1 cellular context compared by ENCODE assay signal in the genomic region with DNA sequence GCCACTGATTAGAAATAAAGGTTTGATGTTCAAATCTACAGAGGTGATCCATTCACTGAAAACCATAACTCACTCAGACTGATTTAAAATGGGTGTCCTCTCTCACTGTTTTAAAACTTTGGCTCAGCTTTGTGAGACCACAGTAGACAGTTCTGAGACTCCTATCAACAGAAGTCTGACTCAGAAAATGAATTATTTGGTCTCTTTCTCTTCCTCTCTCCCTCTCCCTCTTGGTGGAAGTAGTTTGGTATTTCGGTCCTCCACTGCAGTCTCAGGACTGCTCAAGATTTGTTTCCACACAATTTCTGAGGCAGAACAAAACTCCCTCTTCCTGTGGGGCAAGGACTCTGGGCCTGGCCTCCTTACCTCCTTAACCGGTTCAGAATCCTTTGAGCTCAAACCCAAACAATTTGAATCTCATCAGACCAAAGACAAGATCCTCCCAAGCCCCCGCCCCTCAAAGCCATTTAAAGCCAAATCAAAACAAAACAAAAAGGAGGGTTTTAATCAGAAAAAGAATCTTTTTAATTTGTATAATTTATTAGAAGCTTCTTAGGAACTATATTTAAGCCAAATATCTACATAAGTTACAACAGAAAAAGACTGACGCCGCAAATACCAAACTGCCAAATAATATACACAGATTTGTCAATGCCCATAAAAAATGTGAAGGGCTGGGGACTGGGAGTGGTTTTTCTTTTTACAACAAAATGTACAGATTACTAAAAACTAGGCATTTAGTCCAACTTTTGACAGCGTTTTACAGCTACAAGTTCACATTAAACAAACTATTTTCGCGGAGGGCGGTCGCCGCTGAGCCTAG.
TF ChIP-seq lines count a peak whose summit lies in the region.

No MANE protein-coding gene starts in this region.

TF ChIP-seq in SK-N-SH, 30 proteins besides CTCF, POLR2A, EP300 and RAD21 (continued from another document):
- TF ChIP-seq TAF1 (IDR thresholded peaks at IDR 0.05; ENCODE audit: borderline replicate concordance, low read depth, low read length) (no peak), NFIC (IDR thresholded peaks at IDR 0.05; ENCODE audit: borderline replicate concordance) (no peak), ELF1 (IDR thresholded peaks at IDR 0.05) (no peak), RXRA (IDR thresholded peaks at IDR 0.05; ENCODE audit: borderline replicate concordance, low read depth) (no peak), FOXJ3 (CRISPR knock-in tag; IDR thresholded peaks at IDR 0.05) (no peak), GATA2 (CRISPR knock-in tag; IDR thresholded peaks at IDR 0.05) (no peak), MEF2A (IDR thresholded peaks at IDR 0.05; ENCODE audit: borderline replicate concordance, low read depth) (no peak), MXI1 (IDR thresholded peaks at IDR 0.05; ENCODE audit: low read depth, low read length) (no peak), CHD2 (IDR thresholded peaks at IDR 0.05; ENCODE audit: low read length, partially characterized antibody) (no peak), SIN3A (IDR thresholded peaks at IDR 0.05; ENCODE audit: borderline replicate concordance, low read depth, low read length) (no peak), FOXM1 (IDR thresholded peaks at IDR 0.05; ENCODE audit: low read depth) (no peak)
- TF ChIP-seq, protein P1, sequence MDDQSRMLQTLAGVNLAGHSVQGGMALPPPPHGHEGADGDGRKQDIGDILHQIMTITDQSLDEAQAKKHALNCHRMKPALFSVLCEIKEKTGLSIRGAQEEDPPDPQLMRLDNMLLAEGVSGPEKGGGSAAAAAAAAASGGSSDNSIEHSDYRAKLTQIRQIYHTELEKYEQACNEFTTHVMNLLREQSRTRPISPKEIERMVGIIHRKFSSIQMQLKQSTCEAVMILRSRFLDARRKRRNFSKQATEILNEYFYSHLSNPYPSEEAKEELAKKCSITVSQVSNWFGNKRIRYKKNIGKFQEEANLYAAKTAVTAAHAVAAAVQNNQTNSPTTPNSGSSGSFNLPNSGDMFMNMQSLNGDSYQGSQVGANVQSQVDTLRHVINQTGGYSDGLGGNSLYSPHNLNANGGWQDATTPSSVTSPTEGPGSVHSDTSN (IDR thresholded peaks at IDR 0.05) = no peak
- TF ChIP-seq, protein P2, sequence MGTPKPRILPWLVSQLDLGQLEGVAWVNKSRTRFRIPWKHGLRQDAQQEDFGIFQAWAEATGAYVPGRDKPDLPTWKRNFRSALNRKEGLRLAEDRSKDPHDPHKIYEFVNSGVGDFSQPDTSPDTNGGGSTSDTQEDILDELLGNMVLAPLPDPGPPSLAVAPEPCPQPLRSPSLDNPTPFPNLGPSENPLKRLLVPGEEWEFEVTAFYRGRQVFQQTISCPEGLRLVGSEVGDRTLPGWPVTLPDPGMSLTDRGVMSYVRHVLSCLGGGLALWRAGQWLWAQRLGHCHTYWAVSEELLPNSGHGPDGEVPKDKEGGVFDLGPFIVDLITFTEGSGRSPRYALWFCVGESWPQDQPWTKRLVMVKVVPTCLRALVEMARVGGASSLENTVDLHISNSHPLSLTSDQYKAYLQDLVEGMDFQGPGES (IDR thresholded peaks at IDR 0.05; ENCODE audit: low read depth, low read length) = no peak
